In genomic region chr1:101041300-101041699, GRCh38 we compare ENCODE assay signal across 19 cellular contexts.
A peak's percentile ranks its signal among the peaks of the same experiment; 100 is the strongest.
DNase-seq lines count a peak whose midpoint lies in the region; ATAC-seq and TF ChIP-seq lines count a peak whose summit lies in the region.
"Had no signal": no experiment of that assay in that cellular context is flagged by ENCODE, and none has a peak within 500 bp of the region (broad histone marks: within the 10 kb centered on the region; RNA-seq: fewer than 3 reads in every experiment).

No MANE protein-coding gene starts in this region.

- peaks cover 24% of the 10 kb centered on the region for H3K9me3 Mint-ChIP-seq in T-helper 2 cell treated with Interferon-gamma antibody and Interleukin-4, amounts not matched to agents 5 μg/mL and 100 μg/mL, for 36 hours
- peaks cover 6% of the 10 kb centered on the region for H3K9me3 Mint-ChIP-seq in central memory CD8-positive, alpha-beta T cell
- peaks cover 17% of the 10 kb centered on the region for H3K9me3 Mint-ChIP-seq in stimulated activated memory B cell treated with anti-CD40 and anti-IgM and Interleukin-4, amounts not matched to agents 10 μg/mL and 1 μg/mL and 100 μg/mL, for 72 hours

- H3K36me3 Mint-ChIP-seq in T-helper 2 cell treated with Interferon-gamma antibody and Interleukin-4, amounts not matched to agents 5 μg/mL and 100 μg/mL, for 36 hours (ENCODE audit: low read depth): peaks cover 55% of the 10 kb centered on the region
- peaks cover 2% of the 10 kb centered on the region for H3K36me3 Mint-ChIP-seq in central memory CD8-positive, alpha-beta T cell (ENCODE audit: insufficient read depth)
- H3K36me3 Mint-ChIP-seq in stimulated activated memory B cell treated with anti-CD40 and anti-IgM and Interleukin-4, amounts not matched to agents 10 μg/mL and 1 μg/mL and 100 μg/mL, for 72 hours: peaks cover 37% of the 10 kb centered on the region

- TF ChIP-seq CTCF in HEK293 (tag by site-specific recombination; IDR thresholded peaks at IDR 0.05): no peak

- H3K9me3 ChIP-seq in HEK293 (ENCODE audit: control insufficient read depth, insufficient read depth, low read depth, low read length): no peaks in the 10 kb centered on the region

- no peak overlapping the region for H3K4me3 Mint-ChIP-seq in T-helper 2 cell treated with Interferon-gamma antibody and Interleukin-4, amounts not matched to agents 5 μg/mL and 100 μg/mL, for 36 hours
- H3K4me3 Mint-ChIP-seq in central memory CD8-positive, alpha-beta T cell: no peak overlapping the region
- no peak overlapping the region for H3K4me3 Mint-ChIP-seq in stimulated activated memory B cell treated with anti-CD40 and anti-IgM and Interleukin-4, amounts not matched to agents 10 μg/mL and 1 μg/mL and 100 μg/mL, for 72 hours
- H3K4me3 Mint-ChIP-seq: CD14-positive monocyte; CD8-positive, alpha-beta T cell; H9 had no signal

- CTCF ChIA-PET in HEK293 (lab: Yijun Ruan, JAX) (interaction anchor here (0.7 kb wide), 1 partner anchor 1469 kb away, joined by 7 read pairs; no protein-coding TSS in a partner anchor), HEK293T (lab: Yijun Ruan, JAX) (no interaction called here)

- DNase-seq in T-helper 2 cell treated with Interferon-gamma antibody and Interleukin-4, amounts not matched to agents 5 μg/mL and 100 μg/mL, for 36 hours (ENCODE audit: low spot score): no peak
- DNase-seq in T-helper 2 cell (no peak), HEK293T (ENCODE audit: extremely low spot score) (no peak), NOMO-1 treated with DMSO at 0.1 percent for 48 hours (lab: John Stamatoyannopoulos, UW; ENCODE audit: unreplicated experiment) (no peak)
- DNase-seq in central memory CD8-positive, alpha-beta T cell (ENCODE audit: low spot score in 2 of 2): no peak
- DNase-seq: AML-193; Calu3; CD8-positive, alpha-beta T cell; DMS79 treated with DMSO at 0.1 percent for 48 hours; H9 had no signal

- H3K4me1 Mint-ChIP-seq in T-helper 2 cell treated with Interferon-gamma antibody and Interleukin-4, amounts not matched to agents 5 μg/mL and 100 μg/mL, for 36 hours (ENCODE audit: low read depth): peaks cover 11% of the 10 kb centered on the region
- H3K4me1 Mint-ChIP-seq in central memory CD8-positive, alpha-beta T cell: peaks cover 10% of the 10 kb centered on the region
- H3K4me1 Mint-ChIP-seq in stimulated activated memory B cell treated with anti-CD40 and anti-IgM and Interleukin-4, amounts not matched to agents 10 μg/mL and 1 μg/mL and 100 μg/mL, for 72 hours: peaks cover 26% of the 10 kb centered on the region
- H3K4me1 Mint-ChIP-seq: CD14-positive monocyte had no signal

- no peak overlapping the region for H3K27ac ChIP-seq in HEK293 (ENCODE audit: extremely low read depth, low read depth, low read length)
- H3K27ac ChIP-seq: 22Rv1, A549, BLaER1, HL-60 had no signal

- ATAC-seq in central memory CD8-positive, alpha-beta T cell (replicated peaks; ENCODE audit: extremely low read depth, poor library complexity, severe bottlenecking): no peak
- no peak for ATAC-seq in stimulated activated memory B cell treated with anti-CD40 and anti-IgM and Interleukin-4, amounts not matched to agents 10 μg/mL and 1 μg/mL and 100 μg/mL, for 72 hours
- ATAC-seq in GM19397 (IDR thresholded peaks at IDR 0.05; ENCODE audit: unreplicated experiment): no peak
- ATAC-seq: A549; CD8-positive, alpha-beta T cell; GM12878 had no signal

- peak overlapping the region; percentile 27 for H3K27ac Mint-ChIP-seq in T-helper 2 cell treated with Interferon-gamma antibody and Interleukin-4, amounts not matched to agents 5 μg/mL and 100 μg/mL, for 36 hours
- H3K27ac Mint-ChIP-seq in central memory CD8-positive, alpha-beta T cell (ENCODE audit: low read depth): peak overlapping the region; percentile 54
- H3K27ac Mint-ChIP-seq in stimulated activated memory B cell treated with anti-CD40 and anti-IgM and Interleukin-4, amounts not matched to agents 10 μg/mL and 1 μg/mL and 100 μg/mL, for 72 hours: peak overlapping the region; percentile 16
- H3K27ac Mint-ChIP-seq: CD8-positive, alpha-beta T cell; H9 had no signal

- H3K4me3 ChIP-seq in HEK293 (ENCODE audit: low read depth, low read length): no peak overlapping the region
- H3K4me3 ChIP-seq: A549, GM12878 had no signal

- H3K36me3 ChIP-seq in HEK293 (ENCODE audit: control insufficient read depth in 2 of 2, insufficient read depth in 1 of 2, low read length in 2 of 2): peaks cover 0 to 22% of the 10 kb centered on the region in 2 experiments; a peak in 2 of 3 replicates

- no peaks in the 10 kb centered on the region for H3K4me1 ChIP-seq in HEK293 (ENCODE audit: control insufficient read depth, insufficient read depth, low read length)
- H3K4me1 ChIP-seq: BLaER1 had no signal

- POLR2A ChIA-PET in HEK293 (lab: Yijun Ruan, JAX) (no interaction called here), HEK293T (lab: Yijun Ruan, JAX) (no interaction called here)

- H3K27me3 Mint-ChIP-seq in T-helper 2 cell treated with Interferon-gamma antibody and Interleukin-4, amounts not matched to agents 5 μg/mL and 100 μg/mL, for 36 hours (ENCODE audit: low read depth): no peaks in the 10 kb centered on the region
- H3K27me3 Mint-ChIP-seq in central memory CD8-positive, alpha-beta T cell: no peaks in the 10 kb centered on the region
- no peaks in the 10 kb centered on the region for H3K27me3 Mint-ChIP-seq in stimulated activated memory B cell treated with anti-CD40 and anti-IgM and Interleukin-4, amounts not matched to agents 10 μg/mL and 1 μg/mL and 100 μg/mL, for 72 hours

TF ChIP-seq in HEK293, 187 proteins besides CTCF, POLR2A, EP300 and RAD21:
- no peak for TF ChIP-seq ZNF510 (tag by site-specific recombination; IDR thresholded peaks at IDR 0.05; ENCODE audit: insufficient replicate concordance)
- no peak for TF ChIP-seq ZNF391 (tag by site-specific recombination; IDR thresholded peaks at IDR 0.05; ENCODE audit: borderline replicate concordance, low read depth)
- TF ChIP-seq ZNF707 (tag by site-specific recombination; IDR thresholded peaks at IDR 0.05): peak; percentile 78

TF ChIP-seq in HEK293T, 16 proteins besides CTCF, POLR2A, EP300 and RAD21:
- TF ChIP-seq BHLHE40 (IDR thresholded peaks at IDR 0.05; ENCODE audit: borderline replicate concordance): no peak
- TF ChIP-seq CTBP1 (IDR thresholded peaks at IDR 0.05; ENCODE audit: borderline replicate concordance): no peak
- no peak for TF ChIP-seq LEF1 (IDR thresholded peaks at IDR 0.05; ENCODE audit: borderline replicate concordance)
- TF ChIP-seq ARNT (IDR thresholded peaks at IDR 0.05): no peak
- TF ChIP-seq TARDBP (IDR thresholded peaks at IDR 0.05): no peak
- TF ChIP-seq FOXA1 (IDR thresholded peaks at IDR 0.05): no peak
- TF ChIP-seq ELF4 (IDR thresholded peaks at IDR 0.05): no peak
- TF ChIP-seq HDGF (IDR thresholded peaks at IDR 0.05; ENCODE audit: borderline replicate concordance): no peak
- no peak for TF ChIP-seq SP1 (IDR thresholded peaks at IDR 0.05)
- no peak for TF ChIP-seq SUZ12 (IDR thresholded peaks at IDR 0.05)
- TF ChIP-seq PKNOX1 (IDR thresholded peaks at IDR 0.05): no peak
- no peak for TF ChIP-seq L3MBTL2 (conservative IDR thresholded peaks at IDR 0.05)
- no peak for TF ChIP-seq FOXM1 (IDR thresholded peaks at IDR 0.05; ENCODE audit: borderline replicate concordance)
- TF ChIP-seq FOXK2 (IDR thresholded peaks at IDR 0.05): no peak
- no peak for TF ChIP-seq NFRKB (IDR thresholded peaks at IDR 0.05)
- no peak for TF ChIP-seq ZNF384 (IDR thresholded peaks at IDR 0.05)
